In the genomic region with DNA sequence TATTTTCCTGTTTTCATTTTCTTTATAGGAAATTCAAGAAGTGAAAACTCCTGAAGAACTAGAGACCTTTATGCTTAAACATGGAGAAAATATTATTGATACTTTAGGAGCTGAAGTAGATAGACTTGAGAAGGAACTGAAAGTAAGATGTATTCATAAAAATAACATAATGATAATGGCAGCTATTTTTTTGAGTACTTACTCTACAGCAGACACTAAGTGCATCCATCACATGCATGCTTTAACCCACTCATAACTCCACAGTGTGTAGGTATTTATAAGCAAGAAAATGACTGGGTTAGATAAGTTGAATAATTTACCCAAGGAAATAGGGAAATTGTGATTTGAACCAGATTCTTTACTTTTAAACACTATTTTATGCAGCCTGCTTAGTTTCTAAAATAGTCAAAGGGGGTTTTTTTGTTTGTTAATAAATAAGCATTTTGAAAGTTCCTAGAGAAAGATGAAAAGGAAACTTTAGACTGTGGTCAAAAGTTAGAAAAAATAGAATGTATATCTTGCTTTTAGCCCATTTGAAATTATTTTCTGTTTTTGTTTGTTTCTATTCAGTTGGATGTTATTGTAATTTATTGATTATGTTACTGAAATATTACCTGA, we compare ENCODE assay signal across 16 cellular contexts.
DNase-seq lines count a peak whose midpoint lies in the region; ATAC-seq and TF ChIP-seq lines count a peak whose summit lies in the region.
"Had no signal": no experiment of that assay in that cellular context is flagged by ENCODE, and none has a peak within 500 bp of the region (broad histone marks: within the 10 kb centered on the region; RNA-seq: fewer than 3 reads in every experiment).

No MANE protein-coding gene starts in this region.

- no peak overlapping the region for H2AFZ ChIP-seq in hepatocyte

- no peaks in the 10 kb centered on the region for H3K36me3 ChIP-seq in hepatocyte (replicated peaks; ENCODE audit: insufficient read depth, low read depth)

- no peak overlapping the region for H3K4me2 ChIP-seq in hepatocyte
- H3K4me2 ChIP-seq: BLaER1 treated with 17β-estradiol and CSF1 and Interleukin-3, amounts not matched to agents 10 nM and 100 nM had no signal

- H3K4me1 Mint-ChIP-seq in activated T-helper 2 cell treated with anti-CD3 and anti-CD28 coated beads, Interferon-gamma antibody, Interleukin-2, Interleukin-4, amounts not matched to agents 10 μg/mL and 5 μg/mL and 100 μg/mL, durations not matched to agents 14 hours and 24 hours and 36 hours (ENCODE audit: low read depth) = no peaks in the 10 kb centered on the region
- H3K4me1 Mint-ChIP-seq: natural killer cell had no signal

- TF ChIP-seq CTCF in hepatocyte (IDR thresholded peaks at IDR 0.05; ENCODE audit: poor library complexity) = no peak

- no peaks in the 10 kb centered on the region for H4K20me1 ChIP-seq in hepatocyte (ENCODE audit: insufficient read depth, poor library complexity, severe bottlenecking)
- H4K20me1 ChIP-seq: BLaER1 treated with 17β-estradiol and CSF1 and Interleukin-3, amounts not matched to agents 10 nM and 100 nM had no signal

- H3K27ac Mint-ChIP-seq in activated T-helper 2 cell treated with anti-CD3 and anti-CD28 coated beads, Interferon-gamma antibody, Interleukin-2, Interleukin-4, amounts not matched to agents 10 μg/mL and 5 μg/mL and 100 μg/mL, durations not matched to agents 14 hours and 24 hours and 36 hours = no peak overlapping the region
- H3K27ac Mint-ChIP-seq: natural killer cell; T-helper 1 cell treated with Interleukin-12 subunit alpha and Interleukin-12 subunit beta and Interleukin-4 antibody, amounts not matched to agents 30 μg/mL and 1 μg/mL, for 36 hours had no signal

- DNase-seq in stimulated activated CD8-positive, alpha-beta memory T cell treated with anti-CD3 and anti-CD28 coated beads, Interleukin-4, amount 100 ng/mL, for 48 hours = no peak
- no peak for DNase-seq in activated T-helper 2 cell treated with anti-CD3 and anti-CD28 coated beads, Interferon-gamma antibody, Interleukin-2, Interleukin-4, amounts not matched to agents 10 μg/mL and 5 μg/mL and 100 μg/mL, durations not matched to agents 14 hours and 24 hours and 36 hours (ENCODE audit: low spot score)
- DNase-seq in hepatocyte (ENCODE audit: low spot score) = no peak
- DNase-seq in iPS-NIHi11 (ENCODE audit: low spot score) = no peak
- DNase-seq: adrenal gland, cortex of kidney, foreskin fibroblast, natural killer cell, NCI-H1417 had no signal

- no peaks in the 10 kb centered on the region for H3K9me3 Mint-ChIP-seq in activated T-helper 2 cell treated with anti-CD3 and anti-CD28 coated beads, Interferon-gamma antibody, Interleukin-2, Interleukin-4, amounts not matched to agents 10 μg/mL and 5 μg/mL and 100 μg/mL, durations not matched to agents 14 hours and 24 hours and 36 hours
- H3K9me3 Mint-ChIP-seq: natural killer cell; T-helper 1 cell treated with Interleukin-12 subunit alpha and Interleukin-12 subunit beta and Interleukin-4 antibody, amounts not matched to agents 30 μg/mL and 1 μg/mL, for 36 hours had no signal

- H3K27ac ChIP-seq in hepatocyte = no peak overlapping the region
- H3K27ac ChIP-seq: adrenal gland; BLaER1 treated with 17β-estradiol and CSF1 and Interleukin-3, amounts not matched to agents 10 nM and 100 nM; skin epidermis had no signal

- intact Hi-C loops in activated T-helper 2 cell treated with anti-CD3 and anti-CD28 coated beads, Interferon-gamma antibody, Interleukin-2, Interleukin-4, amounts not matched to agents 10 μg/mL and 5 μg/mL and 100 μg/mL, durations not matched to agents 14 hours and 24 hours and 36 hours (cut with micrococcal nuclease) = no loop called here

- H3K36me3 Mint-ChIP-seq in activated T-helper 2 cell treated with anti-CD3 and anti-CD28 coated beads, Interferon-gamma antibody, Interleukin-2, Interleukin-4, amounts not matched to agents 10 μg/mL and 5 μg/mL and 100 μg/mL, durations not matched to agents 14 hours and 24 hours and 36 hours (ENCODE audit: low read depth) = peaks cover 19% of the 10 kb centered on the region
- H3K36me3 Mint-ChIP-seq: natural killer cell had no signal

- no peaks in the 10 kb centered on the region for H3K27me3 ChIP-seq in hepatocyte
- H3K27me3 ChIP-seq: adrenal gland; BLaER1 treated with 17β-estradiol and CSF1 and Interleukin-3, amounts not matched to agents 10 nM and 100 nM had no signal

- no peaks in the 10 kb centered on the region for H3K9me2 ChIP-seq in hepatocyte (replicated peaks; ENCODE audit: insufficient read depth)

- no peaks in the 10 kb centered on the region for H3K4me1 ChIP-seq in hepatocyte (ENCODE audit: insufficient read depth)
- H3K4me1 ChIP-seq: adrenal gland; BLaER1 treated with 17β-estradiol and CSF1 and Interleukin-3, amounts not matched to agents 10 nM and 100 nM had no signal

- H3K9me3 ChIP-seq in hepatocyte (ENCODE audit: low read depth) = no peaks in the 10 kb centered on the region
- H3K9me3 ChIP-seq: adrenal gland; BLaER1 treated with 17β-estradiol and CSF1 and Interleukin-3, amounts not matched to agents 10 nM and 100 nM had no signal

- H3K79me2 ChIP-seq in hepatocyte = no peaks in the 10 kb centered on the region

- H3K4me3 Mint-ChIP-seq in activated T-helper 2 cell treated with anti-CD3 and anti-CD28 coated beads, Interferon-gamma antibody, Interleukin-2, Interleukin-4, amounts not matched to agents 10 μg/mL and 5 μg/mL and 100 μg/mL, durations not matched to agents 14 hours and 24 hours and 36 hours (ENCODE audit: low read depth) = no peak overlapping the region
- H3K4me3 Mint-ChIP-seq: natural killer cell; T-helper 1 cell treated with Interleukin-12 subunit alpha and Interleukin-12 subunit beta and Interleukin-4 antibody, amounts not matched to agents 30 μg/mL and 1 μg/mL, for 36 hours had no signal

- ATAC-seq in GM18519 (IDR thresholded peaks at IDR 0.05; ENCODE audit: low FRiP score, unreplicated experiment) (peak; percentile 88), GM21367 (IDR thresholded peaks at IDR 0.05; ENCODE audit: unreplicated experiment) (peak; percentile 79), HG02943 (IDR thresholded peaks at IDR 0.05; ENCODE audit: low read depth, unreplicated experiment) (peak; percentile 72), HG03558 (IDR thresholded peaks at IDR 0.05; ENCODE audit: extremely low read depth, unreplicated experiment) (peak; percentile 89)
- ATAC-seq: natural killer cell had no signal

- H3K4me3 ChIP-seq in hepatocyte = no peak overlapping the region
- H3K4me3 ChIP-seq: adrenal gland; BLaER1 treated with 17β-estradiol and CSF1 and Interleukin-3, amounts not matched to agents 10 nM and 100 nM; skin epidermis had no signal

- no peaks in the 10 kb centered on the region for H3K27me3 Mint-ChIP-seq in activated T-helper 2 cell treated with anti-CD3 and anti-CD28 coated beads, Interferon-gamma antibody, Interleukin-2, Interleukin-4, amounts not matched to agents 10 μg/mL and 5 μg/mL and 100 μg/mL, durations not matched to agents 14 hours and 24 hours and 36 hours (ENCODE audit: low read depth)
